Comparison of ENCODE assay signal across 11 cellular contexts in genomic region chr4:3461515-3462291, GRCh38. TPM values are rescaled to one million over a fixed set of nuclear protein-coding genes. Genes with fewer than 3 reads are reported as not detected.
A peak's percentile ranks its signal among the peaks of the same experiment; 100 is the strongest.
DNase-seq lines count a peak whose midpoint lies in the region; ATAC-seq and TF ChIP-seq lines count a peak whose summit lies in the region.
"Had no signal": no experiment of that assay in that cellular context is flagged by ENCODE, and none has a peak within 500 bp of the region (broad histone marks: within the 10 kb centered on the region; RNA-seq: fewer than 3 reads in every experiment).

No MANE protein-coding gene starts in this region.

- H3K4me3 Mint-ChIP-seq in activated CD8-positive, alpha-beta T cell treated with anti-CD3 and anti-CD28 coated beads, Interleukin-2, amount 10 ng/mL, durations not matched to agents 7 days and 5 days: no peak overlapping the region
- H3K4me3 Mint-ChIP-seq: activated CD8-positive, alpha-beta memory T cell treated with anti-CD3 and anti-CD28 coated beads, Interleukin-2, amount 10 ng/mL, durations not matched to agents 7 days and 5 days had no signal

- H3K9me3 Mint-ChIP-seq in activated CD8-positive, alpha-beta T cell treated with anti-CD3 and anti-CD28 coated beads, Interleukin-2, amount 10 ng/mL, durations not matched to agents 7 days and 5 days (ENCODE audit: insufficient read depth): no peaks in the 10 kb centered on the region
- H3K9me3 Mint-ChIP-seq: effector memory CD8-positive, alpha-beta T cell had no signal

- no peaks in the 10 kb centered on the region for H3K9me3 ChIP-seq in skeletal muscle satellite cell (replicated peaks; ENCODE audit: low read length)

- peak overlapping the region; percentile 1 for H3K4me3 ChIP-seq in skeletal muscle satellite cell (ENCODE audit: low read length)

- CTCF ChIA-PET in RWPE1 (lab: Yijun Ruan, JAX): no interaction called here
- CTCF ChIA-PET in activated CD8-positive, alpha-beta T cell treated with anti-CD3 and anti-CD28 coated beads, Interleukin-2, amount 10 ng/mL, durations not matched to agents 7 days and 5 days (lab: Charles Lee): no interaction called here

- H3K27ac ChIP-seq in RWPE1: peak overlapping the region; percentile 63

- peaks cover 15% of the 10 kb centered on the region for H3K27me3 Mint-ChIP-seq in activated CD8-positive, alpha-beta T cell treated with anti-CD3 and anti-CD28 coated beads, Interleukin-2, amount 10 ng/mL, durations not matched to agents 7 days and 5 days (ENCODE audit: low read depth)

- H3K4me1 ChIP-seq in skeletal muscle satellite cell (ENCODE audit: control insufficient read depth, insufficient read depth, low read length): peaks cover 27% of the 10 kb centered on the region

- H3K36me3 ChIP-seq in skeletal muscle satellite cell (ENCODE audit: insufficient read depth, low read length): no peaks in the 10 kb centered on the region

- intact Hi-C loops in left cardiac atrium (cut with DNase I): no loop called here

- H3K4me2 ChIP-seq in skeletal muscle satellite cell (ENCODE audit: low read length): peak overlapping the region; percentile 6

- DNase-seq in H4 (ENCODE audit: low spot score) (peak; percentile 71), RWPE1 (ENCODE audit: low spot score) (peak; percentile 66), left cardiac atrium (peak; percentile 73)
- no peak for DNase-seq in activated CD8-positive, alpha-beta T cell treated with anti-CD3 and anti-CD28 coated beads, Interleukin-2, amount 10 ng/mL, durations not matched to agents 7 days and 5 days
- DNase-seq: activated CD8-positive, alpha-beta memory T cell treated with anti-CD3 and anti-CD28 coated beads, Interleukin-2, amount 10 ng/mL, durations not matched to agents 7 days and 5 days; effector memory CD8-positive, alpha-beta T cell; OCI-M1 had no signal

- peak overlapping the region; percentile 42 for H3K9ac ChIP-seq in skeletal muscle satellite cell (ENCODE audit: low read depth, low read length)

- POLR2A ChIA-PET in RWPE1 (lab: Yijun Ruan, JAX; ENCODE audit: low non-redundant PET): no interaction called here
- POLR2A ChIA-PET in activated CD8-positive, alpha-beta T cell treated with anti-CD3 and anti-CD28 coated beads, Interleukin-2, amount 10 ng/mL, durations not matched to agents 7 days and 5 days (lab: Charles Lee): no interaction called here

- peak; percentile 72 to 87 for ATAC-seq in left cardiac atrium
- ATAC-seq in activated CD8-positive, alpha-beta T cell treated with anti-CD3 and anti-CD28 coated beads, Interleukin-2, amount 10 ng/mL, durations not matched to agents 7 days and 5 days: no peak
- no peak for ATAC-seq in HG03135 (IDR thresholded peaks at IDR 0.05; ENCODE audit: unreplicated experiment)
- ATAC-seq in HG03175 (IDR thresholded peaks at IDR 0.05; ENCODE audit: unreplicated experiment): no peak
- no peak for ATAC-seq in HG03097 (IDR thresholded peaks at IDR 0.05; ENCODE audit: low FRiP score, unreplicated experiment)
- ATAC-seq: effector memory CD8-positive, alpha-beta T cell had no signal

- no peaks in the 10 kb centered on the region for H3K4me1 Mint-ChIP-seq in activated CD8-positive, alpha-beta T cell treated with anti-CD3 and anti-CD28 coated beads, Interleukin-2, amount 10 ng/mL, durations not matched to agents 7 days and 5 days (ENCODE audit: low read depth)
- H3K4me1 Mint-ChIP-seq: activated CD8-positive, alpha-beta memory T cell treated with anti-CD3 and anti-CD28 coated beads, Interleukin-2, amount 10 ng/mL, durations not matched to agents 7 days and 5 days had no signal

- TF ChIP-seq CTCF in RWPE1 (conservative IDR thresholded peaks at IDR 0.05; ENCODE audit: low read depth): no peak

- peaks cover 17% of the 10 kb centered on the region for H3K27me3 ChIP-seq in skeletal muscle satellite cell (ENCODE audit: control insufficient read depth, insufficient read depth, low read length)

- H3K36me3 Mint-ChIP-seq in activated CD8-positive, alpha-beta T cell treated with anti-CD3 and anti-CD28 coated beads, Interleukin-2, amount 10 ng/mL, durations not matched to agents 7 days and 5 days (ENCODE audit: low read depth): no peaks in the 10 kb centered on the region
- H3K36me3 Mint-ChIP-seq: activated CD8-positive, alpha-beta memory T cell treated with anti-CD3 and anti-CD28 coated beads, Interleukin-2, amount 10 ng/mL, durations not matched to agents 7 days and 5 days had no signal

- H3K27ac Mint-ChIP-seq in activated CD8-positive, alpha-beta T cell treated with anti-CD3 and anti-CD28 coated beads, Interleukin-2, amount 10 ng/mL, durations not matched to agents 7 days and 5 days: no peak overlapping the region
- H3K27ac Mint-ChIP-seq: activated CD8-positive, alpha-beta memory T cell treated with anti-CD3 and anti-CD28 coated beads, Interleukin-2, amount 10 ng/mL, durations not matched to agents 7 days and 5 days; effector memory CD8-positive, alpha-beta T cell had no signal

RNA-seq across cellular contexts. Expression of gene DOK7, which starts 1.4 kb away (rescaled TPM):
- total RNA-seq in H4 (2014; rRNA removed; shearing (Covaris generic)): 0.04 and 0.58 TPM in 2 replicates
- 10 to 100 TPM; 21.5 to 38.2 TPM for total RNA-seq in left cardiac atrium
- total RNA-seq in skeletal muscle satellite cell (2012; rRNA removed): 0.51 and 6.8 TPM in 2 replicates
- not detected for total RNA-seq in activated CD8-positive, alpha-beta T cell treated with anti-CD3 and anti-CD28 coated beads, Interleukin-2, amount 10 ng/mL, durations not matched to agents 7 days and 5 days
- total RNA-seq: activated CD8-positive, alpha-beta memory T cell treated with anti-CD3 and anti-CD28 coated beads, Interleukin-2, amount 10 ng/mL, durations not matched to agents 7 days and 5 days had no signal

RNA-seq across cellular contexts. Expression of gene HGFAC, which starts 19.9 kb away (rescaled TPM):
- 0.10 and 0.39 TPM in 2 replicates for total RNA-seq in H4 (2014; rRNA removed; shearing (Covaris generic))
- total RNA-seq in left cardiac atrium: under 1 TPM; 0.34 to 0.38 TPM
- not detected in 2 replicates for total RNA-seq in skeletal muscle satellite cell (2012; rRNA removed)
- not detected for total RNA-seq in activated CD8-positive, alpha-beta T cell treated with anti-CD3 and anti-CD28 coated beads, Interleukin-2, amount 10 ng/mL, durations not matched to agents 7 days and 5 days
- total RNA-seq: activated CD8-positive, alpha-beta memory T cell treated with anti-CD3 and anti-CD28 coated beads, Interleukin-2, amount 10 ng/mL, durations not matched to agents 7 days and 5 days had no signal

Comparison
In these comparisons a context has a peak if more than half of its experiments do, and no peak if none do; other contexts are left out.
1. ATAC-seq: peak in left cardiac atrium (2 of 2); none in activated CD8-positive, alpha-beta T cell treated with anti-CD3 and anti-CD28 coated beads, Interleukin-2, amount 10 ng/mL, durations not matched to agents 7 days and 5 days (single experiment), HG03135 (single experiment), HG03175 (single experiment) and HG03097 (single experiment).
2. RNA of gene DOK7, which starts 1.4 kb away (total RNA-seq): 21.5 to 38.2 TPM in left cardiac atrium; not detected in activated CD8-positive, alpha-beta T cell treated with anti-CD3 and anti-CD28 coated beads, Interleukin-2, amount 10 ng/mL, durations not matched to agents 7 days and 5 days and 0.04 to 0.58 TPM in H4; every median in the first group is over 10 times any median in the second.